Comparison of ENCODE assay signal across 17 cellular contexts in the genomic region with DNA sequence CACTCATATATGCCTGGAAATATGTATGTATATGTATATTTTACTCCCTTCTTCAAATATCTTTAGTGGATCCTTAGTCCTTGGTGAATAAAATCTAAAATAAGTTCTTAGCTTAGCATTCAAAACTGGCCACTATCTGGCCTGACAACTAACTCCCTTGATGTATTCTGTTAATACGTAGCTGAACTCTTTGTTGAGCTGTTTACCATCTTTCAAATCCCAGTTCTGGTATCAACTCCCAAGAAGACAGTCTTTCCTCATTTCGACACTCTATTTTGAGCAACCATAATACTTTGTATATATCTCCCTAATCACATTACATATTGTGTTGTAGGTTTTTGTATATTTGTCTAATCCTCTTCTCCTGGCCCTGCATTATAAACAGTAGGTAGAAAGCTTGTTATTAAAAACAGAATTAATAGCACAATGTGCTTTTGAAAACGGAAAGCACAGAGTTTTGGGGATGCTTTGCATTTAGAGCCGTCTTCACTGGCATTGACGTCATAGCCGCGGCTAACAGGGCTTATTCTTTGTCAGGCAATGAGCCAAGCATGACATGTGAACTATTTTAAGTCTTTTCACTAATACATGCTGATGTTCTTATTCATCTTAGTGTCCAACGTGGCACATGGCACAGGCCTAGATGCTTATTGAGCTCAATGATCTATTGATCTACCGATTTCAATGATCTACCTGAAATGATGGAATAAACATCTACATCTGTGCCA. TPM values are rescaled to one million over a fixed set of nuclear protein-coding genes. Genes with fewer than 3 reads are reported as not detected.
A peak's percentile ranks its signal among the peaks of the same experiment; 100 is the strongest.
DNase-seq lines count a peak whose midpoint lies in the region; ATAC-seq, FAIRE-seq and TF ChIP-seq lines count a peak whose summit lies in the region.
"Had no signal": no experiment of that assay in that cellular context is flagged by ENCODE, and none has a peak within 500 bp of the region (broad histone marks: within the 10 kb centered on the region; RNA-seq: fewer than 3 reads in every experiment).

No MANE protein-coding gene starts in this region.

- H3K4me2 ChIP-seq in smooth muscle cell: peak overlapping the region; percentile 24

- H3K27ac ChIP-seq in ascending aorta (peak overlapping the region; percentile 9 to 73), smooth muscle cell (ENCODE audit: low read depth) (peak overlapping the region; percentile 91)

- intact Hi-C loops in ascending aorta (cut with DNase I): loop anchor here (5.0 kb wide), 1 partner anchor 41 kb away; no protein-coding TSS in a partner anchor
- intact Hi-C loops in left cardiac atrium (cut with DNase I): no loop called here
- intact Hi-C loops in left colon (cut with DNase I, micrococcal nuclease): no loop called here

- WGBS in smooth muscle cell (ENCODE audit: low lambda C conversion rate): 56% methylated on average over 9 of the region's 9 CpGs

- FAIRE-seq in RCC 7860 (lab: Jason Lieb, UNC) (no peak), H54 (lab: Jason Lieb, UNC) (no peak)
- FAIRE-seq: D721Med had no signal

- DNase-seq in EH (ENCODE audit: low read depth): peak; percentile 79
- DNase-seq in ascending aorta (ENCODE audit: low spot score in 2 of 2): peak in 1 of 2 donors; percentile 79
- peak; percentile 36 for DNase-seq in left cardiac atrium
- DNase-seq in smooth muscle cell (lab: John Stamatoyannopoulos, UW; ENCODE audit: unreplicated experiment): no peak
- DNase-seq in RCC 7860 (ENCODE audit: low spot score): no peak
- no peak for DNase-seq in MV-4-11 (lab: John Stamatoyannopoulos, UW)
- DNase-seq in left colon: no peak
- DNase-seq in H54 (ENCODE audit: insufficient read length, low spot score): no peak
- DNase-seq: activated CD4-positive, alpha-beta T cell treated with anti-CD3 and anti-CD28 coated beads for 1 hour; activated effector memory CD4-positive, alpha-beta T cell treated with anti-CD3 and anti-CD28 coated beads, Interleukin-2, amount 50 U/mL, for 16 hours; amniotic stem cell; erythroblast; NCI-H1694 treated with DMSO at 0.1 percent for 48 hours; NCI-H446 treated with DMSO at 0.1 percent for 48 hours; T-helper 9 cell had no signal

- no peaks in the 10 kb centered on the region for H3K9me3 ChIP-seq in ascending aorta
- H3K9me3 ChIP-seq in smooth muscle cell (replicated peaks; ENCODE audit: low read depth): no peaks in the 10 kb centered on the region

- no peak for TF ChIP-seq POLR2A in H54 (IDR thresholded peaks at IDR 0.05; ENCODE audit: low read depth, low read length)

- peak overlapping the region; percentile 82 for H3K9ac ChIP-seq in smooth muscle cell (ENCODE audit: low read depth)

- no peak overlapping the region for H2AFZ ChIP-seq in smooth muscle cell (ENCODE audit: low read depth)

- H4K20me1 ChIP-seq in smooth muscle cell (ENCODE audit: low read depth): no peaks in the 10 kb centered on the region

- no peak for TF ChIP-seq CTCF in ascending aorta (IDR thresholded peaks at IDR 0.05)
- no peak for TF ChIP-seq CTCF in smooth muscle cell (IDR thresholded peaks at IDR 0.05; ENCODE audit: borderline replicate concordance, insufficient read depth, poor library complexity, severe bottlenecking)

- H3F3A ChIP-seq in smooth muscle cell (ENCODE audit: low read depth): peaks cover 26% of the 10 kb centered on the region

- no peaks in the 10 kb centered on the region for H3K36me3 ChIP-seq in ascending aorta
- H3K36me3 ChIP-seq in smooth muscle cell (ENCODE audit: low read depth): no peaks in the 10 kb centered on the region

- ATAC-seq in left cardiac atrium (peak; percentile 44 to 60), left colon (no peak)
- ATAC-seq: HCT116 had no signal

- H3K4me3 ChIP-seq in ascending aorta (no peak overlapping the region), smooth muscle cell (no peak overlapping the region)

- H3K4me1 ChIP-seq in ascending aorta: peaks cover 0 to 12% of the 10 kb centered on the region in 2 donors
- peaks cover 11% of the 10 kb centered on the region for H3K4me1 ChIP-seq in smooth muscle cell (ENCODE audit: low read depth)

- H3K79me2 ChIP-seq in smooth muscle cell (ENCODE audit: low read depth): no peaks in the 10 kb centered on the region

- H3K27me3 ChIP-seq in ascending aorta (no peaks in the 10 kb centered on the region), smooth muscle cell (ENCODE audit: low read depth) (no peaks in the 10 kb centered on the region)

RNA-seq across cellular contexts. Expression of gene CCN2, which starts 47.2 kb away (rescaled TPM):
- total RNA-seq in ascending aorta (916 TPM), left cardiac atrium (100 to 1,000 TPM; 194 to 230 TPM), smooth muscle cell (1,180 and 1,197 TPM in 2 replicates), left colon (10 to 100 TPM; 34.4 to 37.8 TPM)
- 1,697 and 2,448 TPM in 2 replicates for polyA plus RNA-seq in smooth muscle cell

Comparison
In these comparisons a context has a peak if more than half of its experiments do, and no peak if none do; other contexts are left out.
1. DNase-seq: peak in EH (single experiment) and left cardiac atrium (single experiment); none in smooth muscle cell (single experiment), RCC 7860 (single experiment), MV-4-11 (single experiment), left colon (0 of 2) and H54 (single experiment).
2. RNA of gene CCN2, which starts 47.2 kb away (total RNA-seq): 1,180 to 1,197 TPM in smooth muscle cell, 916 TPM in ascending aorta (single experiment) and 194 to 230 TPM in left cardiac atrium; 34.4 to 37.8 TPM in left colon; every median in the first group is over 4 times any median in the second.